Comparison of ENCODE assay signal across 17 cellular contexts in the genomic region with DNA sequence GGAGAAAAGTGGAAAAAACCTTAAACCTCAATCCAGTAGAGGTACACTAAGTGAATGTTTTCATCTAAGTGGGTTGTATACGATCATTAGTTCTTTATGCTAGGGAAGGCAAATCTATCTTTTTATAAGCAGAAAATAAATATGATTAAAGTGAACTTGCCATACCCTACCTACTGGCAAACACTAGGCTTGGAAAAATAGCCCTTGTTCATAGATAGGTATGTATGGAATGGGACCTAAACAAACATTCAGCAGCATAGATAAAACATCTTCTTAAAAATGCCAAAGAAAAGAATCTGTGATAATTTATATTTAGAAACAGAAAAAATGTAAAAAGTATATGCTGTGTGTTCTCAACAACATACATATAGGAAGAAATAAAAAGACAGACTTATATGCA. TPM values are rescaled to one million over a fixed set of nuclear protein-coding genes. Genes with fewer than 3 reads are reported as not detected.
DNase-seq lines count a peak whose midpoint lies in the region; ATAC-seq, FAIRE-seq and TF ChIP-seq lines count a peak whose summit lies in the region.
"Had no signal": no experiment of that assay in that cellular context is flagged by ENCODE, and none has a peak within 500 bp of the region (broad histone marks: within the 10 kb centered on the region; RNA-seq: fewer than 3 reads in every experiment).

No MANE protein-coding gene starts in this region.

- H3K27ac Mint-ChIP-seq in mesothelial cell of epicardium, result peak overlapping the region; percentile 72
- H3K27ac Mint-ChIP-seq: B cell; CD4-positive, alpha-beta T cell; GM23338; IgD-negative memory B cell had no signal

- ATAC-seq in A549, result peak in 1 of 2 experiments; percentile 67; a peak in 3 of 6 replicates
- peak; percentile 44; the same call in 1 of the 3 replicates for ATAC-seq in RWPE2 (ENCODE audit: low read depth)
- ATAC-seq in GM18858 (IDR thresholded peaks at IDR 0.05; ENCODE audit: unreplicated experiment), result no peak
- ATAC-seq: GM23338 had no signal

- DNase-seq in A549 (ENCODE audit: low read depth in 1 of 2, low spot score in 1 of 2), result no peak
- DNase-seq in EL, result peak; percentile 38
- no peak for DNase-seq in RWPE2 (ENCODE audit: low spot score)
- DNase-seq in mesothelial cell of epicardium (ENCODE audit: low spot score in 2 of 2, unreplicated experiment in 2 of 2), result no peak
- DNase-seq in cortex of kidney (lab: John Stamatoyannopoulos, UW), result no peak
- no peak for DNase-seq in GM20000 (ENCODE audit: low spot score)
- DNase-seq: C1 segment of cervical spinal cord; CD4-positive, alpha-beta T cell; DMS153; DMS79 treated with DMSO at 0.1 percent for 48 hours; GF-D8; H7 had no signal

- TF ChIP-seq RAD21 in A549 (conservative IDR thresholded peaks at IDR 0.05 in 1 of 2, IDR thresholded peaks at IDR 0.05 in 1 of 2), result no peak

- no peak for TF ChIP-seq EP300 in A549 (IDR thresholded peaks at IDR 0.05)

- no peak for FAIRE-seq in A549 (lab: Jason Lieb, UNC)
- FAIRE-seq: D721Med had no signal

- H3K9me3 Mint-ChIP-seq in mesothelial cell of epicardium, result peaks cover 18% of the 10 kb centered on the region
- H3K9me3 Mint-ChIP-seq: GM23338 had no signal

- peaks cover 26% of the 10 kb centered on the region for H3K4me1 Mint-ChIP-seq in mesothelial cell of epicardium
- H3K4me1 Mint-ChIP-seq: GM23338 had no signal

- POLR2A ChIA-PET in A549 (lab: Yijun Ruan, JAX), result no interaction called here

- H3K27me3 ChIP-seq in RWPE2 (ENCODE audit: insufficient read depth, poor library complexity, severe bottlenecking), result no peaks in the 10 kb centered on the region

- TF ChIP-seq CTCF in A549 (IDR thresholded peaks at IDR 0.05), result no peak
- TF ChIP-seq CTCF in RWPE2 (IDR thresholded peaks at IDR 0.05; ENCODE audit: poor library complexity, severe bottlenecking), result no peak
- TF ChIP-seq CTCF in mesothelial cell of epicardium (IDR thresholded peaks at IDR 0.05; ENCODE audit: unreplicated experiment), result no peak
- TF ChIP-seq CTCF in GM20000 (IDR thresholded peaks at IDR 0.05; ENCODE audit: extremely low read depth, missing control alignments), result no peak

- H3K4me3 ChIP-seq in A549 (no peak overlapping the region), RWPE2 (ENCODE audit: severe bottlenecking) (no peak overlapping the region)
- H3K4me3 ChIP-seq: GM23338 had no signal

- no peak for TF ChIP-seq POLR2A in A549 (IDR thresholded peaks at IDR 0.05; ENCODE audit: low read length)

- WGBS in A549 (ENCODE audit: missing lambda C conversion rate), result 21% methylated on average over 1 of the region's 1 CpG

- H3K4me3 Mint-ChIP-seq in mesothelial cell of epicardium, result no peak overlapping the region
- H3K4me3 Mint-ChIP-seq: B cell; CD4-positive, alpha-beta T cell; GM23338; IgD-negative memory B cell had no signal

- H3K27ac ChIP-seq in A549 (no peak overlapping the region), RWPE2 (ENCODE audit: poor library complexity, severe bottlenecking) (no peak overlapping the region)

- no peaks in the 10 kb centered on the region for H3K27me3 Mint-ChIP-seq in mesothelial cell of epicardium (ENCODE audit: low read depth)
- H3K27me3 Mint-ChIP-seq: B cell; CD4-positive, alpha-beta T cell; IgD-negative memory B cell had no signal

- peaks cover 34% of the 10 kb centered on the region for H3K4me1 ChIP-seq in A549
- H3K4me1 ChIP-seq in RWPE2 (ENCODE audit: insufficient read depth, poor library complexity, severe bottlenecking), result peaks cover 33% of the 10 kb centered on the region

- peak overlapping the region; percentile 74 for H3K4me2 ChIP-seq in A549
- H3K4me2 ChIP-seq: GM23338 had no signal

- CTCF ChIA-PET in A549 (lab: Yijun Ruan, JAX), result no interaction called here

- peaks cover 14% of the 10 kb centered on the region for H3K36me3 ChIP-seq in RWPE2 (ENCODE audit: low read depth)

- H3K36me3 Mint-ChIP-seq in mesothelial cell of epicardium, result peaks cover 16% of the 10 kb centered on the region

- H3K9me3 ChIP-seq in A549 (peaks cover 5% of the 10 kb centered on the region; the same call in 1 of the 3 replicates), RWPE2 (ENCODE audit: severe bottlenecking) (peaks cover 1% of the 10 kb centered on the region)

TF ChIP-seq in A549, 52 proteins besides CTCF, POLR2A, EP300 and RAD21:
- TF ChIP-seq ZC3H11A (IDR thresholded peaks at IDR 0.05) (no peak), KDM5A (IDR thresholded peaks at IDR 0.05) (no peak), CHD2 (IDR thresholded peaks at IDR 0.05; ENCODE audit: low read length, partially characterized antibody) (no peak), HOXA7 (CRISPR knock-in tag; IDR thresholded peaks at IDR 0.05) (no peak), ZNF302 (CRISPR knock-in tag; IDR thresholded peaks at IDR 0.05) (no peak), BHLHE40 (IDR thresholded peaks at IDR 0.05; ENCODE audit: low read depth, low read length) (no peak), PBX3 (IDR thresholded peaks at IDR 0.05) (no peak), FOSB (CRISPR knock-in tag; IDR thresholded peaks at IDR 0.05) (no peak), ESRRA (IDR thresholded peaks at IDR 0.05; ENCODE audit: borderline replicate concordance, low read length) (no peak), FOSL2 (IDR thresholded peaks at IDR 0.05) (no peak), FOSL2 (CRISPR knock-in tag; IDR thresholded peaks at IDR 0.05) (no peak), MAZ (IDR thresholded peaks at IDR 0.05; ENCODE audit: borderline replicate concordance, low read depth, low read length) (no peak), GATA3 (IDR thresholded peaks at IDR 0.05; ENCODE audit: borderline replicate concordance) (no peak), SMC3 (IDR thresholded peaks at IDR 0.05) (no peak)
- TF ChIP-seq, protein P1, sequence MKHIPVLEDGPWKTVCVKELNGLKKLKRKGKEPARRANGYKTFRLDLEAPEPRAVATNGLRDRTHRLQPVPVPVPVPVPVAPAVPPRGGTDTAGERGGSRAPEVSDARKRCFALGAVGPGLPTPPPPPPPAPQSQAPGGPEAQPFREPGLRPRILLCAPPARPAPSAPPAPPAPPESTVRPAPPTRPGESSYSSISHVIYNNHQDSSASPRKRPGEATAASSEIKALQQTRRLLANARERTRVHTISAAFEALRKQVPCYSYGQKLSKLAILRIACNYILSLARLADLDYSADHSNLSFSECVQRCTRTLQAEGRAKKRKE (CRISPR knock-in tag; IDR thresholded peaks at IDR 0.05; ENCODE audit: low read depth), result no peak

RNA-seq across cellular contexts. Expression of gene REV3L, which starts 18.8 kb away (rescaled TPM):
- polyA plus RNA-seq in A549 (2011; rRNA removed) (10.8 and 12.4 TPM in 2 replicates), A549 (2017; fragmentation: RNase III; extraction: RNeasy Plus Mini Kit Qiagen cat#74134 plus additional on column Dnase treatment) (4.1 to 4.7 TPM (median 4.5 TPM) in 3 replicates)
- 2.2 and 2.7 TPM in 2 replicates for polyA plus RNA-seq in A549 (2012; cell fraction: cytosol; rRNA removed)
- 2.2 and 4.2 TPM in 2 replicates for polyA plus RNA-seq in A549 (2012; cell fraction: nucleus; rRNA removed)
- polyA minus RNA-seq in A549 (2011; rRNA and poly(A)+ RNA removed), result 10.0 and 10.7 TPM in 2 replicates
- total RNA-seq in mesothelial cell of epicardium, result 39.8 to 41.7 TPM (median 40.8 TPM) in 3 replicates
